Comparison of ENCODE assay signal across 11 cellular contexts in genomic region chr4:6595897-6596537, GRCh38. TPM values are rescaled to one million over a fixed set of nuclear protein-coding genes. Genes with fewer than 3 reads are reported as not detected.
DNase-seq lines count a peak whose midpoint lies in the region; ATAC-seq and TF ChIP-seq lines count a peak whose summit lies in the region.
"Had no signal": no experiment of that assay in that cellular context is flagged by ENCODE, and none has a peak within 500 bp of the region (broad histone marks: within the 10 kb centered on the region; RNA-seq: fewer than 3 reads in every experiment).

No MANE protein-coding gene starts in this region.

- no peak for TF ChIP-seq POLR2A in HCT116 (IDR thresholded peaks at IDR 0.05; ENCODE audit: borderline replicate concordance, extremely low read depth, insufficient read depth, insufficient read length)
- TF ChIP-seq POLR2A in gastrocnemius medialis (IDR thresholded peaks at IDR 0.05) = no peak

- POLR2A ChIA-PET in HCT116 (lab: Charles Lee) = no interaction called here

- TF ChIP-seq CTCF in DND-41 (IDR thresholded peaks at IDR 0.05; ENCODE audit: borderline replicate concordance, extremely low read depth, low read length, poor library complexity, severe bottlenecking) = no peak
- no peak for TF ChIP-seq CTCF in HCT116 (IDR thresholded peaks at IDR 0.05 in 2 of 3, conservative IDR thresholded peaks at IDR 0.05 in 1 of 3; ENCODE audit: borderline replicate concordance in 1 of 3, insufficient read depth in 1 of 3, low read depth in 2 of 3, low read length in 2 of 3)
- no peak for TF ChIP-seq CTCF in gastrocnemius medialis (IDR thresholded peaks at IDR 0.05 in 4 of 5, conservative IDR thresholded peaks at IDR 0.05 in 1 of 5)

- H3K4me2 ChIP-seq in DND-41 (ENCODE audit: insufficient read depth, low read length) = no peak overlapping the region
- no peak overlapping the region for H3K4me2 ChIP-seq in HCT116 (ENCODE audit: low read length)

- H3K4me3 ChIP-seq in DND-41 (ENCODE audit: low read depth in 1 of 2, low read length in 2 of 2) (no peak overlapping the region), HCT116 (replicated peaks in 1 of 2; ENCODE audit: low read depth in 1 of 2, low read length in 2 of 2) (no peak overlapping the region), gastrocnemius medialis (no peak overlapping the region)
- H3K4me3 ChIP-seq: vagina had no signal

- H2AFZ ChIP-seq in DND-41 (ENCODE audit: low read depth, low read length) (no peak overlapping the region), HCT116 (ENCODE audit: low read depth, low read length, poor library complexity, severe bottlenecking) (no peak overlapping the region)

- H3K79me2 ChIP-seq in DND-41 (ENCODE audit: insufficient read depth, low read length) = no peaks in the 10 kb centered on the region
- H3K79me2 ChIP-seq in HCT116 (ENCODE audit: insufficient read depth, low read length) = no peaks in the 10 kb centered on the region

- H4K20me1 ChIP-seq in DND-41 (ENCODE audit: insufficient read depth, low read length) (peaks cover 10% of the 10 kb centered on the region; the same call in 1 of the 2 replicates), HCT116 (ENCODE audit: insufficient read depth) (no peaks in the 10 kb centered on the region)

- RAD21 ChIA-PET in HCT116 (lab: Charles Lee; ENCODE audit: low non-redundant PET in 1 of 2, low total read pairs in 2 of 2, uncharacterized antibody in 2 of 2, unreplicated experiment in 2 of 2) = no interaction called here

- H3K9me3 ChIP-seq in DND-41 (ENCODE audit: insufficient read depth, low read length, severe bottlenecking) (no peaks in the 10 kb centered on the region), HCT116 (ENCODE audit: control insufficient read depth in 1 of 2, insufficient read depth in 1 of 2, low read depth in 1 of 2, low read length in 2 of 2) (no peaks in the 10 kb centered on the region), gastrocnemius medialis (no peaks in the 10 kb centered on the region)
- H3K9me3 ChIP-seq: vagina had no signal

- DNase-seq in DND-41 = no peak
- DNase-seq in HCT116 (ENCODE audit: low read depth, low spot score) = peak; percentile 55
- DNase-seq in RPMI8226 = peak; percentile 8
- no peak for DNase-seq in left colon
- no peak for DNase-seq in NCI-H1105 (lab: John Stamatoyannopoulos, UW)
- no peak for DNase-seq in gastrocnemius medialis
- no peak for DNase-seq in activated gamma-delta T cell treated with Interleukin-2 at 50 U/mL for 16 hours
- DNase-seq: stimulated activated CD4-positive, alpha-beta T cell treated with anti-CD3 and anti-CD28 coated beads, Interleukin-4, amount 100 ng/mL, for 4 hours had no signal

- intact Hi-C loops in HCT116 (cut with micrococcal nuclease) = no loop called here
- intact Hi-C loops in left colon (cut with DNase I, micrococcal nuclease) = no loop called here
- intact Hi-C loops in gastrocnemius medialis (cut with DNase I; ENCODE audit: low total_unique reads) = no loop called here

- in situ Hi-C loops in gastrocnemius medialis (cut with MboI; ENCODE audit: low sequenced_read_pairs in 4 of 4) = no loop called here

- H3K9me2 ChIP-seq in HCT116 (ENCODE audit: insufficient read depth) = no peaks in the 10 kb centered on the region

- CTCF ChIA-PET in HCT116 (lab: Charles Lee) = no interaction called here

- no peak overlapping the region for H3K27ac ChIP-seq in DND-41 (ENCODE audit: low read length)
- H3K27ac ChIP-seq in HCT116 (ENCODE audit: low read depth, low read length) = no peak overlapping the region
- H3K27ac ChIP-seq in gastrocnemius medialis = no peak overlapping the region
- H3K27ac ChIP-seq: vagina had no signal

- H3K9ac ChIP-seq in DND-41 (ENCODE audit: low read depth, low read length) (no peak overlapping the region), HCT116 (ENCODE audit: low read length) (no peak overlapping the region)

- BruUV-seq in HCT116 (replicated peaks; lab: Mats Ljungman, UMichigan) = no TSS peak

- ATAC-seq in DND-41 (ENCODE audit: insufficient read depth, low read depth) = peak; percentile 32; the same call in 1 of the 3 replicates
- ATAC-seq in HCT116 = peak; percentile 93
- ATAC-seq in left colon = peak; percentile 74
- ATAC-seq in gastrocnemius medialis = no peak
- ATAC-seq: sciatic nerve; stimulated activated memory B cell treated with anti-CD40 and anti-IgM and Interleukin-4, amounts not matched to agents 10 μg/mL and 1 μg/mL and 100 μg/mL, for 72 hours had no signal

- H3K27me3 ChIP-seq in DND-41 (ENCODE audit: insufficient read depth, low read length, poor library complexity) (no peaks in the 10 kb centered on the region), HCT116 (ENCODE audit: insufficient read depth, low read length) (no peaks in the 10 kb centered on the region), gastrocnemius medialis (peaks cover 0 to 7% (median 0%) of the 10 kb centered on the region in 3 donors)
- H3K27me3 ChIP-seq: vagina had no signal

- no peak for TF ChIP-seq RAD21 in HCT116 (IDR thresholded peaks at IDR 0.05; ENCODE audit: low read depth)

- H3K4me1 ChIP-seq in DND-41 (ENCODE audit: insufficient read depth, low read length) (no peaks in the 10 kb centered on the region), HCT116 (ENCODE audit: control insufficient read depth in 1 of 2, insufficient read depth in 2 of 2, low read length in 2 of 2) (peaks cover 0 to 7% of the 10 kb centered on the region in 2 experiments; a peak in 1 of 4 replicates), gastrocnemius medialis (no peaks in the 10 kb centered on the region)
- H3K4me1 ChIP-seq: vagina had no signal

- H3K36me3 ChIP-seq in DND-41 (ENCODE audit: insufficient read depth, low read length) (peaks cover 37% of the 10 kb centered on the region), HCT116 (ENCODE audit: control insufficient read depth in 1 of 2, insufficient read depth in 2 of 2, low read length in 2 of 2) (no peaks in the 10 kb centered on the region; a peak in 1 of 4 replicates), gastrocnemius medialis (peaks cover 0 to 2% of the 10 kb centered on the region in 2 donors)

TF ChIP-seq in HCT116, 20 proteins besides CTCF, POLR2A, EP300 and RAD21:
- TF ChIP-seq CBX3 (IDR thresholded peaks at IDR 0.05; ENCODE audit: low read depth) (no peak), ATF3 (IDR thresholded peaks at IDR 0.05) (no peak), POLR2AphosphoS5 (IDR thresholded peaks at IDR 0.05; ENCODE audit: low read depth, low read length) (no peak), ELF1 (IDR thresholded peaks at IDR 0.05; ENCODE audit: borderline replicate concordance, low read depth) (no peak), SRF (IDR thresholded peaks at IDR 0.05; ENCODE audit: low read depth) (no peak), CEBPB (IDR thresholded peaks at IDR 0.05; ENCODE audit: low read depth) (no peak), ZNF274 (IDR thresholded peaks at IDR 0.05; ENCODE audit: low read depth, low read length) (no peak), YY1 (IDR thresholded peaks at IDR 0.05; ENCODE audit: extremely low read depth, insufficient replicate concordance, low read depth, low read length) (no peak), SP1 (IDR thresholded peaks at IDR 0.05; ENCODE audit: low read depth) (no peak), MAX (IDR thresholded peaks at IDR 0.05) (no peak), EGR1 (IDR thresholded peaks at IDR 0.05; ENCODE audit: low read depth) (no peak), TCF7L2 (IDR thresholded peaks at IDR 0.05; ENCODE audit: borderline replicate concordance, extremely low read depth, insufficient read depth, insufficient read length) (no peak), ZFX (IDR thresholded peaks at IDR 0.05) (no peak), FOSL1 (IDR thresholded peaks at IDR 0.05; ENCODE audit: low read depth) (no peak)

RNA-seq across cellular contexts. Expression of gene MAN2B2, which starts 21.0 kb away (rescaled TPM):
- total RNA-seq in HCT116 (2021; ENCODE audit: unreplicated experiment) = 18.0 TPM
- 16.6 and 16.8 TPM in 2 replicates for polyA plus RNA-seq in HCT116 (2012)
- 10 to 100 TPM; 33.5 to 40.3 TPM for total RNA-seq in left colon
- total RNA-seq in gastrocnemius medialis = 1 to 10 TPM; 3.3 to 5.6 (median 4.5) TPM

RNA-seq across cellular contexts. Expression of gene MRFAP1, which starts 44.5 kb away (rescaled TPM):
- total RNA-seq in HCT116 (2021; ENCODE audit: unreplicated experiment) = 313 TPM
- 245 and 276 TPM in 2 replicates for polyA plus RNA-seq in HCT116 (2012)
- total RNA-seq in left colon = 100 to 1,000 TPM; 168 to 169 TPM
- 100 to 1,000 TPM; 180 to 281 (median 206) TPM for total RNA-seq in gastrocnemius medialis

Comparison
In these comparisons a context has a peak if more than half of its experiments do, and no peak if none do; other contexts are left out.
1. ATAC-seq: peak in DND-41 (single experiment), HCT116 (single experiment) and left colon (single experiment); none in gastrocnemius medialis (0 of 2).
2. DNase-seq: peak in HCT116 (single experiment) and RPMI8226 (single experiment); none in DND-41 (single experiment), left colon (0 of 2), NCI-H1105 (single experiment), gastrocnemius medialis (0 of 2) and activated gamma-delta T cell treated with Interleukin-2 at 50 U/mL for 16 hours (single experiment).